7 cellular contexts compared by ENCODE assay signal in the genomic region with DNA sequence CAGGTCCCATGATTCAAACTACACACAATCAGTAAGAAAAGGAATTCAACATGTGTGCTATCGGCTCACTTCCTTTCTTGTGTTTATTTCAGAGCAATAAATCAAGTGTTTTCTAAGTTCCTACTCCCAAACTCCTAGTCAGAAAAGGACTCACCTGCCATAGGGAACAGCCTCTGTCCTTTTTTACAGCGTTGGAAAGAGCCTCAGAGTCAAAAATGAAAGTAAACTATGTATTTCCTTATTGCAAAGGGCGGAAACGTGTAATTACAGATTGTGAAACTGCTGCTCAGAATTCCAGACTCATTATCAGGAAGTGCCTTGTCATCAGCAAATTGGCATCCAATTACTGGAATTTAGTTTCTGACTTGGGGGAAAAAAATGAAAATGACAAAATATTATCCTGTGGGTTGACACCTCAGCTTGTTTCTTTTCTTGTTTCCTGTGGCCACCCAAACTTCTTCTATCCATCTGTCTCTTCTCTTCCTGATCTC. TPM values are rescaled to one million over a fixed set of nuclear protein-coding genes. Genes with fewer than 3 reads are reported as not detected.
DNase-seq lines count a peak whose midpoint lies in the region; ATAC-seq and TF ChIP-seq lines count a peak whose summit lies in the region.

A gene (minus strand): TSS at position 210 of the 491 bp plus-strand sequence. CDS start 49 bp downstream, at position 161.

- H3K4me3 ChIP-seq in endocrine pancreas (ENCODE audit: control insufficient read depth, insufficient read depth, low read length) (peak within 1 kb of the TSS; percentile 99), muscle layer of duodenum (ENCODE audit: low read depth in 1 of 2, low read length in 2 of 2) (peak within 1 kb of the TSS; percentile 61 to 84)

- peak within 1 kb of the TSS; percentile 62 for H3K9ac ChIP-seq in endocrine pancreas (ENCODE audit: control insufficient read depth, insufficient read depth, low read length)

- DNase-seq in GM04504 (ENCODE audit: low read depth), result peak; percentile 68
- DNase-seq in HT-29 (ENCODE audit: low spot score), result peak; percentile 89
- no peak for DNase-seq in NCI-H446 treated with DMSO at 0.1 percent for 48 hours (lab: John Stamatoyannopoulos, UW)

- ATAC-seq in GM21390 (IDR thresholded peaks at IDR 0.05; ENCODE audit: unreplicated experiment), result peak; percentile 93
- peak; percentile 85 for ATAC-seq in SK-N-SH treated with all-trans-retinoic acid at 6 μM for 48 hours

- no peaks in the 10 kb centered on the region for H3K9me3 ChIP-seq in endocrine pancreas (ENCODE audit: control insufficient read depth, low read length)
- H3K9me3 ChIP-seq in muscle layer of duodenum (ENCODE audit: control insufficient read depth in 1 of 2, low read length in 2 of 2), result peaks cover 0 to 4% of the 10 kb centered on the region in 2 donors

- H3K27ac ChIP-seq in muscle layer of duodenum (ENCODE audit: low read length), result peak within 1 kb of the TSS; percentile 94

- no peaks in the 10 kb centered on the region for H3K4me1 ChIP-seq in endocrine pancreas (ENCODE audit: control insufficient read depth, insufficient read depth, low read length)
- peaks cover 0 to 4% of the 10 kb centered on the region in 2 donors for H3K4me1 ChIP-seq in muscle layer of duodenum (ENCODE audit: control insufficient read depth in 1 of 2, insufficient read depth in 2 of 2, low read length in 2 of 2)

- no peaks in the 10 kb centered on the region for H3K36me3 ChIP-seq in endocrine pancreas (ENCODE audit: control insufficient read depth, insufficient read depth, low read length)
- no peaks in the 10 kb centered on the region for H3K36me3 ChIP-seq in muscle layer of duodenum (ENCODE audit: control insufficient read depth in 1 of 2, insufficient read depth in 2 of 2, low read length in 2 of 2)

- H3K27me3 ChIP-seq in endocrine pancreas (ENCODE audit: control insufficient read depth, insufficient read depth, low read length) (no peaks in the 10 kb centered on the region), muscle layer of duodenum (ENCODE audit: low read depth, low read length) (no peaks in the 10 kb centered on the region)

TF ChIP-seq in SK-N-SH treated with all-trans-retinoic acid at 6 μM for 48 hours, 23 proteins besides CTCF, POLR2A, EP300 and RAD21:
- TF ChIP-seq BACH2 (CRISPR knock-in tag; IDR thresholded peaks at IDR 0.05; ENCODE audit: borderline replicate concordance), result no peak
- TF ChIP-seq ISL1 (CRISPR knock-in tag; IDR thresholded peaks at IDR 0.05), result no peak

RNA-seq across cellular contexts. Expression of the gene that starts here (rescaled TPM):
- 56.6 and 58.2 TPM in 2 replicates for total RNA-seq in HT-29 (2014; rRNA removed; shearing (Covaris generic))
